8 cellular contexts compared by ENCODE assay signal in genomic region chr14:24365600-24366374, GRCh38. TPM values are rescaled to one million over a fixed set of nuclear protein-coding genes. Genes with fewer than 3 reads are reported as not detected.
DNase-seq lines count a peak whose midpoint lies in the region; ATAC-seq and TF ChIP-seq lines count a peak whose summit lies in the region.

No MANE protein-coding gene starts in this region.

- DNase-seq in AG09319 (ENCODE audit: extremely low read depth, low read depth) (peak; percentile 85), GM19240 (ENCODE audit: insufficient read length, low spot score) (peak; percentile 67), LoVo (ENCODE audit: low spot score) (peak; percentile 31), SK-N-DZ (ENCODE audit: low spot score) (peak; percentile 90), glutamatergic neuron (peak; percentile 89), ovary (peak; percentile 87 to 92 (median 90)), tibial nerve (ENCODE audit: low spot score in 2 of 2) (peak; percentile 74 to 82)
- DNase-seq in activated naive CD8-positive, alpha-beta T cell treated with anti-CD3 and anti-CD28 coated beads, Interleukin-2, amount 10 ng/mL, durations not matched to agents 7 days and 5 days: peak; percentile 53

- H3K4me1 ChIP-seq in ovary (ENCODE audit: insufficient read depth) (peaks cover 4% of the 10 kb centered on the region), tibial nerve (peaks cover 0 to 47% (median 11%) of the 10 kb centered on the region in 4 donors)

- no peaks in the 10 kb centered on the region for H3K9me3 Mint-ChIP-seq in activated naive CD8-positive, alpha-beta T cell treated with anti-CD3 and anti-CD28 coated beads, Interleukin-2, amount 10 ng/mL, durations not matched to agents 7 days and 5 days
- H3K9me3 Mint-ChIP-seq in glutamatergic neuron (ENCODE audit: unreplicated experiment): peaks cover 5% of the 10 kb centered on the region

- H3K36me3 Mint-ChIP-seq in activated naive CD8-positive, alpha-beta T cell treated with anti-CD3 and anti-CD28 coated beads, Interleukin-2, amount 10 ng/mL, durations not matched to agents 7 days and 5 days: peaks cover 2% of the 10 kb centered on the region
- H3K36me3 Mint-ChIP-seq in glutamatergic neuron (ENCODE audit: unreplicated experiment): no peaks in the 10 kb centered on the region

- H3K4me3 Mint-ChIP-seq in activated naive CD8-positive, alpha-beta T cell treated with anti-CD3 and anti-CD28 coated beads, Interleukin-2, amount 10 ng/mL, durations not matched to agents 7 days and 5 days: peak overlapping the region; percentile 65
- peak overlapping the region; percentile 85 for H3K4me3 Mint-ChIP-seq in glutamatergic neuron (ENCODE audit: unreplicated experiment)

- TF ChIP-seq EP300 in ovary (IDR thresholded peaks at IDR 0.05): no peak
- peak in 1 of 2 donors; percentile 48 for TF ChIP-seq EP300 in tibial nerve (IDR thresholded peaks at IDR 0.05)

- peaks cover 23% of the 10 kb centered on the region for H3K4me1 Mint-ChIP-seq in activated naive CD8-positive, alpha-beta T cell treated with anti-CD3 and anti-CD28 coated beads, Interleukin-2, amount 10 ng/mL, durations not matched to agents 7 days and 5 days
- peaks cover 3% of the 10 kb centered on the region for H3K4me1 Mint-ChIP-seq in glutamatergic neuron (ENCODE audit: low read depth, unreplicated experiment)

- H3K27ac Mint-ChIP-seq in activated naive CD8-positive, alpha-beta T cell treated with anti-CD3 and anti-CD28 coated beads, Interleukin-2, amount 10 ng/mL, durations not matched to agents 7 days and 5 days: no peak overlapping the region
- peak overlapping the region; percentile 80 for H3K27ac Mint-ChIP-seq in glutamatergic neuron (ENCODE audit: unreplicated experiment)

- H3K4me3 ChIP-seq in ovary (peak overlapping the region; percentile 71), tibial nerve (peak overlapping the region; percentile 45 to 63 (median 52))

- H3K9me3 ChIP-seq in ovary (no peaks in the 10 kb centered on the region), tibial nerve (no peaks in the 10 kb centered on the region)

- no peaks in the 10 kb centered on the region for H3K27me3 ChIP-seq in ovary
- no peaks in the 10 kb centered on the region for H3K27me3 ChIP-seq in tibial nerve

- POLR2A ChIA-PET in activated naive CD8-positive, alpha-beta T cell treated with anti-CD3 and anti-CD28 coated beads, Interleukin-2, amount 10 ng/mL, durations not matched to agents 7 days and 5 days (lab: Charles Lee): interaction anchor here (0.8 to 2.2 kb wide), 4 partner anchors 27 to 71 kb away, joined by 3 to 14 read pairs (median 4); partner anchors contain the start of genes CBLN3 and KHNYN

- 1 to 2% (median 1%) methylated on average over 26 of the region's 26 CpGs for WGBS in ovary, 3 donors
- 2 to 5% methylated on average over 25 to 26 of the region's 26 CpGs for WGBS in tibial nerve, 2 donors

- ATAC-seq in activated naive CD8-positive, alpha-beta T cell treated with anti-CD3 and anti-CD28 coated beads, Interleukin-2, amount 10 ng/mL, durations not matched to agents 7 days and 5 days (ENCODE audit: low read depth): peak; percentile 67

- H3K27me3 Mint-ChIP-seq in activated naive CD8-positive, alpha-beta T cell treated with anti-CD3 and anti-CD28 coated beads, Interleukin-2, amount 10 ng/mL, durations not matched to agents 7 days and 5 days: peaks cover 60% of the 10 kb centered on the region
- peaks cover 6% of the 10 kb centered on the region for H3K27me3 Mint-ChIP-seq in glutamatergic neuron (ENCODE audit: unreplicated experiment)

- TF ChIP-seq CTCF in AG09319 (IDR thresholded peaks at IDR 0.05; ENCODE audit: low read depth, low read length): peak; percentile 89
- peak; percentile 79 for TF ChIP-seq CTCF in glutamatergic neuron (IDR thresholded peaks at IDR 0.05; ENCODE audit: partially characterized antibody, unreplicated experiment)
- peak; percentile 73 to 94 (median 92) for TF ChIP-seq CTCF in ovary (IDR thresholded peaks at IDR 0.05)
- peak; percentile 72 to 96 (median 86) for TF ChIP-seq CTCF in tibial nerve (IDR thresholded peaks at IDR 0.05)

- TF ChIP-seq POLR2A in ovary (IDR thresholded peaks at IDR 0.05): peak; percentile 13
- no peak for TF ChIP-seq POLR2A in tibial nerve (IDR thresholded peaks at IDR 0.05)

- H3K27ac ChIP-seq in ovary: peak overlapping the region; percentile 93 to 96
- peak overlapping the region; percentile 86 to 94 (median 90) for H3K27ac ChIP-seq in tibial nerve

- H3K36me3 ChIP-seq in ovary (no peaks in the 10 kb centered on the region), tibial nerve (no peaks in the 10 kb centered on the region)

- intact Hi-C loops in ovary (cut with DNase I): loop anchor here (1.0 to 10.0 kb wide), 4 partner anchors 37 to 221 kb away; partner anchors contain the start of genes EMC9 (in 1 of the 4), PSME2 (in 1 of the 4) and RNF31 (in 1 of the 4)

RNA-seq across cellular contexts. Expression of gene NFATC4, which starts 2.2 kb away (rescaled TPM):
- 13.1 and 14.1 TPM in 2 replicates for polyA plus RNA-seq in SK-N-DZ (2014; cell fraction: cytosol; rRNA removed)
- 103 and 132 TPM in 2 replicates for polyA plus RNA-seq in SK-N-DZ (2014; cell fraction: nucleus; rRNA removed)
- total RNA-seq in activated naive CD8-positive, alpha-beta T cell treated with anti-CD3 and anti-CD28 coated beads, Interleukin-2, amount 10 ng/mL, durations not matched to agents 7 days and 5 days: not detected
- total RNA-seq in glutamatergic neuron (ENCODE audit: unreplicated experiment) (11.4 TPM), ovary (100 to 1,000 TPM in 5 of 7 donors, 10 to 100 TPM in 2; 74.1 to 288 (median 186) TPM), tibial nerve (100 to 1,000 TPM in 2 of 4 donors, 10 to 100 TPM in 2; 58.6 to 132 (median 99.1) TPM)
- 100 to 1,000 TPM in 1 of 2 donors, 10 to 100 TPM in 1; 25.9 to 157 TPM for polyA plus RNA-seq in ovary

RNA-seq across cellular contexts. Expression of gene RIPK3, which starts 26.0 kb away (rescaled TPM):
- not detected in 2 replicates for polyA plus RNA-seq in SK-N-DZ (2014; cell fraction: cytosol; rRNA removed)
- not detected in 2 replicates for polyA plus RNA-seq in SK-N-DZ (2014; cell fraction: nucleus; rRNA removed)
- total RNA-seq in activated naive CD8-positive, alpha-beta T cell treated with anti-CD3 and anti-CD28 coated beads, Interleukin-2, amount 10 ng/mL, durations not matched to agents 7 days and 5 days: 10 to 100 TPM; 41.1 to 43.7 TPM
- total RNA-seq in glutamatergic neuron (ENCODE audit: unreplicated experiment) (not detected), ovary (1 to 10 TPM in 5 of 7 donors, under 1 TPM in 2; 0.61 to 3.2 (median 1.1) TPM), tibial nerve (1 to 10 TPM; 4.0 to 9.6 (median 9.0) TPM)
- polyA plus RNA-seq in ovary: 1 to 10 TPM; 1.5 to 2.8 TPM

RNA-seq across cellular contexts. Expression of gene ADCY4, which starts 30.9 kb away (rescaled TPM):
- polyA plus RNA-seq in SK-N-DZ (2014; cell fraction: cytosol; rRNA removed): not detected in 2 replicates
- polyA plus RNA-seq in SK-N-DZ (2014; cell fraction: nucleus; rRNA removed): 0.09 TPM in 1 of 2 replicates, not detected in the other
- 1 to 10 TPM; 4.4 to 6.3 TPM for total RNA-seq in activated naive CD8-positive, alpha-beta T cell treated with anti-CD3 and anti-CD28 coated beads, Interleukin-2, amount 10 ng/mL, durations not matched to agents 7 days and 5 days
- total RNA-seq in glutamatergic neuron (ENCODE audit: unreplicated experiment): not detected
- 10 to 100 TPM in 5 of 7 donors, 1 to 10 TPM in 2; 7.8 to 33.3 (median 11.3) TPM for total RNA-seq in ovary
- 10 to 100 TPM; 15.0 to 19.7 TPM for polyA plus RNA-seq in ovary
- total RNA-seq in tibial nerve: 10 to 100 TPM; 32.0 to 68.1 (median 53.2) TPM

RNA-seq across cellular contexts. Expression of gene NYNRIN, which starts 33.0 kb away (rescaled TPM):
- polyA plus RNA-seq in SK-N-DZ (2014; cell fraction: cytosol; rRNA removed): 9.4 and 12.4 TPM in 2 replicates
- 10.9 and 23.4 TPM in 2 replicates for polyA plus RNA-seq in SK-N-DZ (2014; cell fraction: nucleus; rRNA removed)
- total RNA-seq in activated naive CD8-positive, alpha-beta T cell treated with anti-CD3 and anti-CD28 coated beads, Interleukin-2, amount 10 ng/mL, durations not matched to agents 7 days and 5 days: under 1 TPM; 0.34 to 0.42 TPM
- total RNA-seq in glutamatergic neuron (ENCODE audit: unreplicated experiment) (33.5 TPM), ovary (10 to 100 TPM; 22.5 to 76.0 (median 63.6) TPM), tibial nerve (10 to 100 TPM; 17.4 to 24.7 (median 19.4) TPM)
- polyA plus RNA-seq in ovary: 10 to 100 TPM; 22.0 to 26.2 TPM

RNA-seq across cellular contexts. Expression of gene LTB4R, which starts 54.5 kb away (rescaled TPM):
- polyA plus RNA-seq in SK-N-DZ (2014; cell fraction: cytosol; rRNA removed): 3.2 and 6.4 TPM in 2 replicates
- 24.6 and 62.2 TPM in 2 replicates for polyA plus RNA-seq in SK-N-DZ (2014; cell fraction: nucleus; rRNA removed)
- total RNA-seq in activated naive CD8-positive, alpha-beta T cell treated with anti-CD3 and anti-CD28 coated beads, Interleukin-2, amount 10 ng/mL, durations not matched to agents 7 days and 5 days: 10 to 100 TPM; 27.0 to 27.8 TPM
- total RNA-seq in glutamatergic neuron (ENCODE audit: unreplicated experiment): 7.1 TPM
- 1 to 10 TPM; 4.4 to 9.4 (median 7.7) TPM for total RNA-seq in ovary
- 1 to 10 TPM; 2.9 to 7.1 TPM for polyA plus RNA-seq in ovary
- total RNA-seq in tibial nerve: 10 to 100 TPM in 3 of 4 donors, 1 to 10 TPM in 1; 8.4 to 14.4 (median 11.8) TPM

Comparison
In these comparisons a context has a peak if more than half of its experiments do, and no peak if none do; other contexts are left out.
1. Peak in every context shown above with its lines: DNase-seq, ATAC-seq, H3K4me3 ChIP-seq and H3K27ac ChIP-seq.
2. DNase-seq: peak in every context shown above with its lines; median percentile 90 in SK-N-DZ; 90 in ovary; 89 in glutamatergic neuron; 85 in AG09319; 78 in tibial nerve; 67 in GM19240; 53 in activated naive CD8-positive, alpha-beta T cell treated with anti-CD3 and anti-CD28 coated beads, Interleukin-2, amount 10 ng/mL, durations not matched to agents 7 days and 5 days; 31 in LoVo.
3. RNA of gene NFATC4, which starts 2.2 kb away (total RNA-seq): 74.1 to 288 TPM in ovary, 58.6 to 132 TPM in tibial nerve and 11.4 TPM in glutamatergic neuron (single experiment); not detected in activated naive CD8-positive, alpha-beta T cell treated with anti-CD3 and anti-CD28 coated beads, Interleukin-2, amount 10 ng/mL, durations not matched to agents 7 days and 5 days; every median in the first group is over 10 times any median in the second.